19 cellular contexts compared by ENCODE assay signal in the genomic region with DNA sequence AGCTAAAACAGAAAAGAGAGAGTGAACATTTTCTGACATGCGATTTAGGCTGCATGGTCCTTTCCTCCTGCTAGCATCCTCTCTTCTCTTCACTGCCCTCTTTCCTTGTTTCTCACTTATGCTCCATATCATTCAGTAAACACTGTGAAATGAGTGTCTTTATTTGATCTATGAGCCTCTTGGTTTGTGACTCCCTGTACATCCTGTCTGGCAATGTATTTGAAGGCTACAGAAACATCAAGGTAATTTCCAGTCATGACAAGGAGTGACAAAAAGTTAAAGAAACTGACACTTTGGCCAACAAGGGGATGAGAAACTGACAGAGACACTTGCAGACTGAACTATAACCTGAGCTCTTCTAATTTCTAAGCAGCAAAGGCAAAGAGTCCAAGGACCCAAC. TPM values are rescaled to one million over a fixed set of nuclear protein-coding genes. Genes with fewer than 3 reads are reported as not detected.
DNase-seq lines count a peak whose midpoint lies in the region; ATAC-seq, FAIRE-seq and TF ChIP-seq lines count a peak whose summit lies in the region.
"Had no signal": no experiment of that assay in that cellular context is flagged by ENCODE, and none has a peak within 500 bp of the region (broad histone marks: within the 10 kb centered on the region; RNA-seq: fewer than 3 reads in every experiment).

No MANE protein-coding gene starts in this region.

- no peaks in the 10 kb centered on the region for H4K20me1 ChIP-seq in GM12878 (ENCODE audit: control insufficient read depth, insufficient read depth)
- H4K20me1 ChIP-seq: BLaER1 had no signal

- FAIRE-seq in GM18507 (lab: Jason Lieb, UNC) (peak; percentile 45), GM12878 (lab: Jason Lieb, UNC) (no peak)
- FAIRE-seq: H54, K562 had no signal

- no TSS peak for BruUV-seq in GM12878 (replicated peaks; lab: Mats Ljungman, UMichigan)

- ATAC-seq in stimulated activated naive CD8-positive, alpha-beta T cell treated with anti-CD3 and anti-CD28 coated beads, Interleukin-15, amount 100 ng/mL, for 72 hours: peak; percentile 85
- no peak for ATAC-seq in stimulated activated naive CD8-positive, alpha-beta T cell treated with anti-CD3 and anti-CD28 coated beads, Interleukin-15, Interleukin-2, amounts not matched to agents 100 U/mL and 50 U/mL, for 24 hours
- peak; percentile 64 for ATAC-seq in GM12878
- ATAC-seq: HCT116, K562 had no signal

- no peaks in the 10 kb centered on the region for H3K9me3 Mint-ChIP-seq in stimulated activated naive CD8-positive, alpha-beta T cell treated with anti-CD3 and anti-CD28 coated beads, Interleukin-15, amount 100 ng/mL, for 72 hours
- H3K9me3 Mint-ChIP-seq in T-helper 1 cell treated with Interleukin-12 subunit alpha and Interleukin-12 subunit beta and Interleukin-4 antibody, amounts not matched to agents 30 μg/mL and 1 μg/mL, for 36 hours: no peaks in the 10 kb centered on the region

- TF ChIP-seq RAD21 in GM12878 (IDR thresholded peaks at IDR 0.05; ENCODE audit: insufficient read depth, low read depth, low read length): no peak

- H3K9me3 ChIP-seq in GM12878 (replicated peaks; ENCODE audit: control insufficient read depth, insufficient read depth, low read length): no peaks in the 10 kb centered on the region; the same call in 2 of the 3 replicates
- H3K9me3 ChIP-seq in adrenal gland (replicated peaks in 1 of 3): no peaks in the 10 kb centered on the region
- H3K9me3 ChIP-seq: BLaER1, Caco-2 had no signal

- H3K27ac Mint-ChIP-seq in stimulated activated naive CD8-positive, alpha-beta T cell treated with anti-CD3 and anti-CD28 coated beads, Interleukin-15, amount 100 ng/mL, for 72 hours: peak overlapping the region in 1 of 2 donors; percentile 46
- peak overlapping the region; percentile 84 for H3K27ac Mint-ChIP-seq in T-helper 1 cell treated with Interleukin-12 subunit alpha and Interleukin-12 subunit beta and Interleukin-4 antibody, amounts not matched to agents 30 μg/mL and 1 μg/mL, for 36 hours
- H3K27ac Mint-ChIP-seq: CD8-positive, alpha-beta memory T cell had no signal

- H3K27me3 ChIP-seq in GM12878 (replicated peaks in 1 of 2; ENCODE audit: control insufficient read depth in 2 of 2, insufficient read depth in 2 of 2, low read length in 1 of 2) (no peaks in the 10 kb centered on the region), adrenal gland (no peaks in the 10 kb centered on the region)
- H3K27me3 ChIP-seq: BLaER1 had no signal

- TF ChIP-seq CTCF in GM12878 (IDR thresholded peaks at IDR 0.05 in 2 of 3, conservative IDR thresholded peaks at IDR 0.05 in 1 of 3; ENCODE audit: control insufficient read depth in 2 of 3, extremely low read depth in 1 of 3, insufficient read depth in 1 of 3, low read depth in 3 of 3, low read length in 3 of 3) (no peak), adrenal gland (IDR thresholded peaks at IDR 0.05) (no peak)

- in situ Hi-C loops in GM12878 (cut with MboI): no loop called here

- WGBS in GM12878 (ENCODE audit: insufficient coverage, insufficient replicate concordance, low lambda C conversion rate, missing lambda C conversion rate): 36% methylated on average over 1 of the region's 1 CpG
- WGBS in adrenal gland, 4 donors: 73 to 95% (median 91%) methylated on average over 1 of the region's 1 CpG

- H3K36me3 ChIP-seq in GM12878 (ENCODE audit: control insufficient read depth in 2 of 2, insufficient read depth in 2 of 2, low read length in 1 of 2) (no peaks in the 10 kb centered on the region), adrenal gland (replicated peaks in 1 of 2) (no peaks in the 10 kb centered on the region)
- H3K36me3 ChIP-seq: BLaER1 had no signal

- no peak for DNase-seq in stimulated activated naive CD8-positive, alpha-beta T cell treated with anti-CD3 and anti-CD28 coated beads, Interleukin-15, amount 100 ng/mL, for 72 hours
- DNase-seq in stimulated activated naive CD8-positive, alpha-beta T cell treated with anti-CD3 and anti-CD28 coated beads, Interleukin-15, Interleukin-2, amounts not matched to agents 100 U/mL and 50 U/mL, for 24 hours: no peak
- no peak for DNase-seq in GM18507 (ENCODE audit: extremely low spot score, insufficient read length, low read depth)
- no peak for DNase-seq in GM12878 (ENCODE audit: low read depth, low spot score)
- DNase-seq in stimulated activated CD4-positive, alpha-beta T cell treated with anti-CD3 and anti-CD28 coated beads, Interleukin-12 subunit alpha, Interleukin-12 subunit beta, amount 100 ng/mL, for 4 hours: no peak
- DNase-seq in adrenal gland: no peak
- DNase-seq in HEK293T (ENCODE audit: extremely low spot score): no peak
- DNase-seq: Caco-2; CD8-positive, alpha-beta memory T cell; DMS79; GM23248; Karpas-422 had no signal

- POLR2A ChIA-PET in GM12878 (lab: Charles Lee): interaction anchor here (0.8 to 1.0 kb wide), 2 partner anchors 32 to 36 kb away, joined by 3 read pairs; no protein-coding TSS in a partner anchor
- POLR2A ChIA-PET in HEK293T (lab: Yijun Ruan, JAX): no interaction called here

- CTCF ChIA-PET in GM12878 (lab: Yijun Ruan, JAX) (interaction anchor here (2.3 kb wide), 1 partner anchor 25 kb away, joined by 7 read pairs; no protein-coding TSS in a partner anchor), HEK293T (lab: Yijun Ruan, JAX) (no interaction called here)

- H3K27ac ChIP-seq in GM12878 (ENCODE audit: control insufficient read depth, insufficient read depth) (no peak overlapping the region), adrenal gland (no peak overlapping the region)
- H3K27ac ChIP-seq: BLaER1, GM23248 had no signal

- H3K4me2 ChIP-seq in GM12878 (ENCODE audit: control insufficient read depth, insufficient read depth): no peak overlapping the region
- H3K4me2 ChIP-seq: BLaER1 had no signal

- H3K4me1 ChIP-seq in GM12878 (ENCODE audit: control insufficient read depth, insufficient read depth, low read length) (peaks cover 9% of the 10 kb centered on the region), adrenal gland (replicated peaks in 1 of 2) (no peaks in the 10 kb centered on the region)
- H3K4me1 ChIP-seq: BLaER1, Caco-2 had no signal

- no peaks in the 10 kb centered on the region for H3K79me2 ChIP-seq in GM12878 (ENCODE audit: control insufficient read depth, insufficient read depth, low read length)

- no peak for TF ChIP-seq EP300 in GM12878 (IDR thresholded peaks at IDR 0.05; ENCODE audit: borderline replicate concordance in 1 of 2, control insufficient read depth in 1 of 2, low read depth in 2 of 2, low read length in 2 of 2)

- no peak overlapping the region for H3K4me3 ChIP-seq in GM12878
- H3K4me3 ChIP-seq in adrenal gland: no peak overlapping the region
- H3K4me3 ChIP-seq: BLaER1, GM23248, K562 had no signal

- SMC1A ChIA-PET in GM12878 (lab: Charles Lee; ENCODE audit: uncharacterized antibody, unreplicated experiment): interaction anchor here (0.7 to 1.6 kb wide), 3 partner anchors 8 to 169 kb away, joined by 3 to 4 read pairs (median 3); no protein-coding TSS in a partner anchor

- H3K9ac ChIP-seq in GM12878 (ENCODE audit: control insufficient read depth, insufficient read depth, low read length): no peak overlapping the region
- H3K9ac ChIP-seq: BLaER1, GM23248 had no signal

- peaks cover 1% of the 10 kb centered on the region for H3K36me3 Mint-ChIP-seq in T-helper 1 cell treated with Interleukin-12 subunit alpha and Interleukin-12 subunit beta and Interleukin-4 antibody, amounts not matched to agents 30 μg/mL and 1 μg/mL, for 36 hours (ENCODE audit: low read depth)
- H3K36me3 Mint-ChIP-seq: CD8-positive, alpha-beta memory T cell had no signal

- H3K4me1 Mint-ChIP-seq in stimulated activated naive CD8-positive, alpha-beta T cell treated with anti-CD3 and anti-CD28 coated beads, Interleukin-15, amount 100 ng/mL, for 72 hours: peaks cover 7% of the 10 kb centered on the region
- peaks cover 15% of the 10 kb centered on the region for H3K4me1 Mint-ChIP-seq in T-helper 1 cell treated with Interleukin-12 subunit alpha and Interleukin-12 subunit beta and Interleukin-4 antibody, amounts not matched to agents 30 μg/mL and 1 μg/mL, for 36 hours (ENCODE audit: low read depth)
- H3K4me1 Mint-ChIP-seq: CD8-positive, alpha-beta memory T cell had no signal

- TF ChIP-seq POLR2A in GM12878 (IDR thresholded peaks at IDR 0.05; ENCODE audit: low read depth, low read length) (no peak), adrenal gland (IDR thresholded peaks at IDR 0.05) (no peak)

- H3K27me3 Mint-ChIP-seq in stimulated activated naive CD8-positive, alpha-beta T cell treated with anti-CD3 and anti-CD28 coated beads, Interleukin-15, amount 100 ng/mL, for 72 hours: no peaks in the 10 kb centered on the region
- no peaks in the 10 kb centered on the region for H3K27me3 Mint-ChIP-seq in T-helper 1 cell treated with Interleukin-12 subunit alpha and Interleukin-12 subunit beta and Interleukin-4 antibody, amounts not matched to agents 30 μg/mL and 1 μg/mL, for 36 hours (ENCODE audit: low read depth)
- H3K27me3 Mint-ChIP-seq: CD8-positive, alpha-beta memory T cell had no signal

- intact Hi-C loops in GM12878 (cut with micrococcal nuclease; ENCODE audit: unreplicated experiment): loop anchor here (10.0 kb wide), 1 partner anchor 112 kb away; no protein-coding TSS in a partner anchor
- intact Hi-C loops in adrenal gland (cut with DNase I): no loop called here

- RAD21 ChIA-PET in GM12878 (lab: Charles Lee; ENCODE audit: unreplicated experiment): interaction anchor here (2.1 kb wide), 1 partner anchor 37 kb away, joined by 6 read pairs; no protein-coding TSS in a partner anchor

- H2AFZ ChIP-seq in GM12878 (ENCODE audit: control insufficient read depth, low read depth, low read length): no peak overlapping the region
- H2AFZ ChIP-seq: GM23248 had no signal

- H3K4me3 Mint-ChIP-seq in stimulated activated naive CD8-positive, alpha-beta T cell treated with anti-CD3 and anti-CD28 coated beads, Interleukin-15, amount 100 ng/mL, for 72 hours: peak overlapping the region in 1 of 2 donors; percentile 65
- peak overlapping the region; percentile 38 for H3K4me3 Mint-ChIP-seq in T-helper 1 cell treated with Interleukin-12 subunit alpha and Interleukin-12 subunit beta and Interleukin-4 antibody, amounts not matched to agents 30 μg/mL and 1 μg/mL, for 36 hours
- H3K4me3 Mint-ChIP-seq: CD8-positive, alpha-beta memory T cell had no signal

RNA-seq across cellular contexts. Expression of gene FTHL17, which starts 8.7 kb away (rescaled TPM):
- not detected in 2 replicates for total RNA-seq in GM12878 (2013; cell fraction: nucleolus; rRNA removed)
- total RNA-seq in GM12878 (2014; rRNA removed) (not detected in 2 replicates), GM12878 (2014; rRNA removed; fragmentation: Illumina TruSeq; extraction: Trizol) (not detected in 2 replicates), GM12878 (2021) (not detected in 2 replicates), adrenal gland (not detected)
- polyA plus RNA-seq in GM12878 (2011; ENCODE audit: low read depth): not detected
- polyA plus RNA-seq in GM12878 (2011; rRNA removed) (not detected in 2 replicates), GM12878 (2014; fragmentation: Illumina TruSeq; extraction: Trizol) (not detected in 2 replicates), GM12878 (2014; fragmentation: Nextera tagmentation; extraction: Ambion mirVana) (not detected), GM12878 (2014; rRNA removed) (not detected in 2 replicates), GM12878 (2016; fragmentation: Nextera tagmentation; extraction: Ambion mirVana) (not detected), adrenal gland (not detected)
- polyA plus RNA-seq in GM12878 (2011; cell fraction: cytosol; rRNA removed): not detected in 2 replicates
- not detected in 2 replicates for polyA plus RNA-seq in GM12878 (2011; cell fraction: nucleus; rRNA removed)
- not detected in 2 replicates for polyA plus RNA-seq in GM12878 (2012)
- polyA minus RNA-seq in GM12878 (2011; rRNA and poly(A)+ RNA removed): not detected in 2 replicates
- polyA minus RNA-seq in GM12878 (2011; cell fraction: cytosol; rRNA and poly(A)+ RNA removed): not detected in 2 replicates
- polyA minus RNA-seq in GM12878 (2011; cell fraction: nucleus; rRNA and poly(A)+ RNA removed): not detected in 2 replicates
- total RNA-seq: A673; Caco-2; CD8-positive, alpha-beta memory T cell; G401; GM23248; K562 had no signal
- polyA plus RNA-seq: CD8-positive, alpha-beta memory T cell; GM23248; K562 had no signal
